Comparison of ENCODE assay signal across 1 cellular context in genomic region chr1:235279627-235280194, GRCh38.
TF ChIP-seq lines count a peak whose summit lies in the region.

No MANE protein-coding gene starts in this region.

TF ChIP-seq in GM23338, 12 proteins besides CTCF, POLR2A, EP300 and RAD21 (continued from another document):
- TF ChIP-seq, protein P1, sequence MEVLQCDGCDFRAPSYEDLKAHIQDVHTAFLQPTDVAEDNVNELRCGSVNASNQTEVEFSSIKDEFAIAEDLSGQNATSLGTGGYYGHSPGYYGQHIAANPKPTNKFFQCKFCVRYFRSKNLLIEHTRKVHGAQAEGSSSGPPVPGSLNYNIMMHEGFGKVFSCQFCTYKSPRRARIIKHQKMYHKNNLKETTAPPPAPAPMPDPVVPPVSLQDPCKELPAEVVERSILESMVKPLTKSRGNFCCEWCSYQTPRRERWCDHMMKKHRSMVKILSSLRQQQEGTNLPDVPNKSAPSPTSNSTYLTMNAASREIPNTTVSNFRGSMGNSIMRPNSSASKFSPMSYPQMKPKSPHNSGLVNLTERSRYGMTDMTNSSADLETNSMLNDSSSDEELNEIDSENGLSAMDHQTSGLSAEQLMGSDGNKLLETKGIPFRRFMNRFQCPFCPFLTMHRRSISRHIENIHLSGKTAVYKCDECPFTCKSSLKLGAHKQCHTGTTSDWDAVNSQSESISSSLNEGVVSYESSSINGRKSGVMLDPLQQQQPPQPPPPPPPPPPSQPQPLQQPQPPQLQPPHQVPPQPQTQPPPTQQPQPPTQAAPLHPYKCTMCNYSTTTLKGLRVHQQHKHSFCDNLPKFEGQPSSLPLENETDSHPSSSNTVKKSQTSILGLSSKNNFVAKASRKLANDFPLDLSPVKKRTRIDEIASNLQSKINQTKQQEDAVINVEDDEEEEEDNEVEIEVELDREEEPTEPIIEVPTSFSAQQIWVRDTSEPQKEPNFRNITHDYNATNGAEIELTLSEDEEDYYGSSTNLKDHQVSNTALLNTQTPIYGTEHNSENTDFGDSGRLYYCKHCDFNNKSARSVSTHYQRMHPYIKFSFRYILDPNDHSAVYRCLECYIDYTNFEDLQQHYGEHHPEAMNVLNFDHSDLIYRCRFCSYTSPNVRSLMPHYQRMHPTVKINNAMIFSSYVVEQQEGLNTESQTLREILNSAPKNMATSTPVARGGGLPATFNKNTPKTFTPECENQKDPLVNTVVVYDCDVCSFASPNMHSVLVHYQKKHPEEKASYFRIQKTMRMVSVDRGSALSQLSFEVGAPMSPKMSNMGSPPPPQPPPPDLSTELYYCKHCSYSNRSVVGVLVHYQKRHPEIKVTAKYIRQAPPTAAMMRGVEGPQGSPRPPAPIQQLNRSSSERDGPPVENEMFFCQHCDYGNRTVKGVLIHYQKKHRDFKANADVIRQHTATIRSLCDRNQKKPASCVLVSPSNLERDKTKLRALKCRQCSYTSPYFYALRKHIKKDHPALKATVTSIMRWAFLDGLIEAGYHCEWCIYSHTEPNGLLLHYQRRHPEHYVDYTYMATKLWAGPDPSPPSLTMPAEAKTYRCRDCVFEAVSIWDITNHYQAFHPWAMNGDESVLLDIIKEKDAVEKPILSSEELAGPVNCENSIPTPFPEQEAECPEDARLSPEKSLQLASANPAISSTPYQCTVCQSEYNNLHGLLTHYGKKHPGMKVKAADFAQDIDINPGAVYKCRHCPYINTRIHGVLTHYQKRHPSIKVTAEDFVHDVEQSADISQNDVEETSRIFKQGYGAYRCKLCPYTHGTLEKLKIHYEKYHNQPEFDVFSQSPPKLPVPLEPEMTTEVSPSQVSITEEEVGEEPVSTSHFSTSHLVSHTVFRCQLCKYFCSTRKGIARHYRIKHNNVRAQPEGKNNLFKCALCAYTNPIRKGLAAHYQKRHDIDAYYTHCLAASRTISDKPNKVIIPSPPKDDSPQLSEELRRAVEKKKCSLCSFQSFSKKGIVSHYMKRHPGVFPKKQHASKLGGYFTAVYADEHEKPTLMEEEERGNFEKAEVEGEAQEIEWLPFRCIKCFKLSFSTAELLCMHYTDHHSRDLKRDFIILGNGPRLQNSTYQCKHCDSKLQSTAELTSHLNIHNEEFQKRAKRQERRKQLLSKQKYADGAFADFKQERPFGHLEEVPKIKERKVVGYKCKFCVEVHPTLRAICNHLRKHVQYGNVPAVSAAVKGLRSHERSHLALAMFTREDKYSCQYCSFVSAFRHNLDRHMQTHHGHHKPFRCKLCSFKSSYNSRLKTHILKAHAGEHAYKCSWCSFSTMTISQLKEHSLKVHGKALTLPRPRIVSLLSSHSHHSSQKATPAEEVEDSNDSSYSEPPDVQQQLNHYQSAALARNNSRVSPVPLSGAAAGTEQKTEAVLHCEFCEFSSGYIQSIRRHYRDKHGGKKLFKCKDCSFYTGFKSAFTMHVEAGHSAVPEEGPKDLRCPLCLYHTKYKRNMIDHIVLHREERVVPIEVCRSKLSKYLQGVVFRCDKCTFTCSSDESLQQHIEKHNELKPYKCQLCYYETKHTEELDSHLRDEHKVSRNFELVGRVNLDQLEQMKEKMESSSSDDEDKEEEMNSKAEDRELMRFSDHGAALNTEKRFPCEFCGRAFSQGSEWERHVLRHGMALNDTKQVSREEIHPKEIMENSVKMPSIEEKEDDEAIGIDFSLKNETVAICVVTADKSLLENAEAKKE (CRISPR knock-in tag; IDR thresholded peaks at IDR 0.05): no peak
- TF ChIP-seq ZNF114 (CRISPR knock-in tag; IDR thresholded peaks at IDR 0.05) (no peak), JUNB (IDR thresholded peaks at IDR 0.05; ENCODE audit: unreplicated experiment) (no peak), POLR2AphosphoS5 (IDR thresholded peaks at IDR 0.05; ENCODE audit: low read depth) (no peak), NANOG (IDR thresholded peaks at IDR 0.05; ENCODE audit: borderline replicate concordance) (no peak), ZNF331 (CRISPR knock-in tag; IDR thresholded peaks at IDR 0.05; ENCODE audit: low read depth) (no peak), EZH2 (IDR thresholded peaks at IDR 0.05; ENCODE audit: low read depth, unreplicated experiment) (no peak), STAT1 (IDR thresholded peaks at IDR 0.05; ENCODE audit: unreplicated experiment) (no peak), ETS1 (IDR thresholded peaks at IDR 0.05) (no peak)
